31 cellular contexts compared by ENCODE assay signal in genomic region chr15:85956515-85957275, GRCh38.
DNase-seq lines count a peak whose midpoint lies in the region; ATAC-seq and TF ChIP-seq lines count a peak whose summit lies in the region.
"Had no signal": no experiment of that assay in that cellular context is flagged by ENCODE, and none has a peak within 500 bp of the region (broad histone marks: within the 10 kb centered on the region; RNA-seq: fewer than 3 reads in every experiment).

No MANE protein-coding gene starts in this region.

- no peak overlapping the region for H3K9ac ChIP-seq in SK-N-SH

- H3K27ac ChIP-seq in A673 (ENCODE audit: low read depth, low read length, poor library complexity, severe bottlenecking) (no peak overlapping the region), SK-N-SH (ENCODE audit: low read depth in 2 of 2, low read length in 1 of 2) (peak overlapping the region in 1 of 2 experiments; percentile 37; a peak in 2 of 4 replicates), hepatocyte (peak overlapping the region; percentile 78)
- H3K27ac ChIP-seq: body of pancreas, HL-60, neutrophil, spleen, thoracic aorta had no signal

- H3K9me3 ChIP-seq in A673 (ENCODE audit: low read depth, low read length, poor library complexity, severe bottlenecking) (no peaks in the 10 kb centered on the region), SK-N-SH (no peaks in the 10 kb centered on the region), hepatocyte (ENCODE audit: low read depth) (no peaks in the 10 kb centered on the region)
- H3K9me3 ChIP-seq: body of pancreas, neutrophil, spleen, thoracic aorta had no signal

- no peaks in the 10 kb centered on the region for H3K79me2 ChIP-seq in SK-N-SH (ENCODE audit: insufficient read depth)
- H3K79me2 ChIP-seq in hepatocyte: no peaks in the 10 kb centered on the region

- H3K36me3 ChIP-seq in A673 (ENCODE audit: insufficient read depth, low read length, poor library complexity, severe bottlenecking) (no peaks in the 10 kb centered on the region), SK-N-SH (replicated peaks in 1 of 2; ENCODE audit: control insufficient read depth in 1 of 2, insufficient read depth in 2 of 2, low read length in 1 of 2) (no peaks in the 10 kb centered on the region), hepatocyte (replicated peaks; ENCODE audit: insufficient read depth, low read depth) (no peaks in the 10 kb centered on the region)
- H3K36me3 ChIP-seq: neutrophil, spleen, thoracic aorta had no signal

- DNase-seq in A673 (ENCODE audit: low spot score): peak; percentile 66
- DNase-seq in LoVo (ENCODE audit: low spot score): peak; percentile 50
- DNase-seq in SK-N-SH: no peak
- peak; percentile 40 for DNase-seq in hepatocyte (ENCODE audit: low spot score)
- DNase-seq in DMS114 treated with DMSO at 0.1 percent for 48 hours (lab: John Stamatoyannopoulos, UW; ENCODE audit: unreplicated experiment): no peak
- no peak for DNase-seq in COR-L47 (lab: John Stamatoyannopoulos, UW)
- DNase-seq in activated CD4-positive, CD25-positive, alpha-beta regulatory T cell (lab: John Stamatoyannopoulos, UW): no peak
- DNase-seq: activated CD4-positive, alpha-beta T cell treated with anti-CD3 and anti-CD28 coated beads, Interleukin-2, amount 50 U/mL, for 4 hours; activated naive CD4-positive, alpha-beta T cell; activated naive CD8-positive, alpha-beta T cell treated with anti-CD3 and anti-CD28 coated beads, Interleukin-2, amount 50 U/mL, for 24 hours; activated T-cell treated with anti-CD3 and anti-CD28 coated beads, Interleukin-2, amount 50 U/mL, for 48 hours; body of pancreas; CD8-positive, alpha-beta T cell; dermis blood vessel endothelial cell; endodermal cell; foreskin fibroblast; H9; islet precursor cell; naive B cell; NCI-H1092; NCI-H1694 treated with DMSO at 0.1 percent for 48 hours; NCI-H446 treated with DMSO at 0.1 percent for 48 hours; right cardiac atrium; SHP77; spleen; stimulated activated CD4-positive, alpha-beta T cell treated with anti-CD3 and anti-CD28 coated beads, Interleukin-2, amount 100 ng/mL, for 24 hours; stimulated activated naive CD8-positive, alpha-beta T cell treated with anti-CD3 and anti-CD28 coated beads, Interleukin-15, Interleukin-2, amounts not matched to agents 100 U/mL and 50 U/mL, for 24 hours had no signal

- H3K4me2 ChIP-seq in SK-N-SH (no peak overlapping the region), hepatocyte (no peak overlapping the region)

- H3K27me3 ChIP-seq in A673 (replicated peaks; ENCODE audit: insufficient read depth, low read depth, low read length, poor library complexity) (peaks cover 15% of the 10 kb centered on the region), SK-N-SH (ENCODE audit: insufficient read depth) (no peaks in the 10 kb centered on the region), hepatocyte (no peaks in the 10 kb centered on the region)
- H3K27me3 ChIP-seq: body of pancreas had no signal

- CTCF ChIA-PET in A673 (lab: Charles Lee): no interaction called here
- CTCF ChIA-PET in SK-N-SH (lab: Yijun Ruan, JAX): no interaction called here

- WGBS in SK-N-SH (ENCODE audit: low lambda C conversion rate): 51% methylated on average over 2 of the region's 2 CpGs
- 73% methylated on average over 2 of the region's 2 CpGs for WGBS in hepatocyte (ENCODE audit: low lambda C conversion rate, missing lambda C conversion rate)

- no peak for TF ChIP-seq EP300 in SK-N-SH (IDR thresholded peaks at IDR 0.05; ENCODE audit: borderline replicate concordance in 1 of 2, low read depth in 1 of 2, low read length in 1 of 2)

- POLR2A ChIA-PET in A673 (lab: Charles Lee; ENCODE audit: low non-redundant PET): no interaction called here
- POLR2A ChIA-PET in SK-N-SH (lab: Yijun Ruan, JAX): no interaction called here

- no peaks in the 10 kb centered on the region for H3K9me2 ChIP-seq in SK-N-SH
- no peaks in the 10 kb centered on the region for H3K9me2 ChIP-seq in hepatocyte (replicated peaks; ENCODE audit: insufficient read depth)

- intact Hi-C loops in A673 (cut with micrococcal nuclease; ENCODE audit: unreplicated experiment): no loop called here

- no peak for ATAC-seq in GM21526 (IDR thresholded peaks at IDR 0.05; ENCODE audit: low FRiP score, unreplicated experiment)
- ATAC-seq: activated naive CD8-positive, alpha-beta T cell treated with anti-CD3 and anti-CD28 coated beads, Interleukin-2, amount 50 U/mL, for 24 hours; body of pancreas; CD8-positive, alpha-beta T cell; right cardiac atrium; stimulated activated naive CD8-positive, alpha-beta T cell treated with anti-CD3 and anti-CD28 coated beads, Interleukin-15, Interleukin-2, amounts not matched to agents 100 U/mL and 50 U/mL, for 24 hours had no signal

- no peak for TF ChIP-seq RAD21 in SK-N-SH (IDR thresholded peaks at IDR 0.05; ENCODE audit: low read length)

- H3K4me1 ChIP-seq in A673 (ENCODE audit: insufficient read depth, low read length, poor library complexity, severe bottlenecking): no peaks in the 10 kb centered on the region
- H3K4me1 ChIP-seq in SK-N-SH (ENCODE audit: control insufficient read depth in 1 of 2, insufficient read depth in 2 of 2, low read depth in 1 of 2, low read length in 1 of 2): no peaks in the 10 kb centered on the region
- H3K4me1 ChIP-seq in hepatocyte (ENCODE audit: insufficient read depth): peaks cover 9% of the 10 kb centered on the region
- H3K4me1 ChIP-seq: body of pancreas, spleen had no signal

- H2AFZ ChIP-seq in SK-N-SH (ENCODE audit: low read depth) (peak overlapping the region; percentile 6; the same call in 1 of the 2 replicates), hepatocyte (no peak overlapping the region)

- no TSS peak for BruUV-seq in A673 (replicated peaks; lab: Mats Ljungman, UMichigan)

- H3K4me3 ChIP-seq in A673 (ENCODE audit: low read depth, low read length, poor library complexity, severe bottlenecking) (no peak overlapping the region), SK-N-SH (ENCODE audit: low read depth in 2 of 2, low read length in 1 of 2) (no peak overlapping the region), hepatocyte (no peak overlapping the region)
- H3K4me3 ChIP-seq: body of pancreas, spleen, thoracic aorta had no signal

- no peak for TF ChIP-seq CTCF in A673 (conservative IDR thresholded peaks at IDR 0.05; ENCODE audit: low read depth, low read length)
- no peak for TF ChIP-seq CTCF in SK-N-SH (IDR thresholded peaks at IDR 0.05)
- TF ChIP-seq CTCF in hepatocyte (IDR thresholded peaks at IDR 0.05; ENCODE audit: poor library complexity): no peak

- no peaks in the 10 kb centered on the region for H3F3A ChIP-seq in SK-N-SH (replicated peaks; ENCODE audit: insufficient read depth)

- H4K20me1 ChIP-seq in SK-N-SH (ENCODE audit: insufficient read depth) (no peaks in the 10 kb centered on the region), hepatocyte (ENCODE audit: insufficient read depth, poor library complexity, severe bottlenecking) (no peaks in the 10 kb centered on the region)

TF ChIP-seq in SK-N-SH, 30 proteins besides CTCF, POLR2A, EP300 and RAD21:
- no peak for TF ChIP-seq TAF1 (IDR thresholded peaks at IDR 0.05; ENCODE audit: borderline replicate concordance, low read depth, low read length)
- no peak for TF ChIP-seq USF1 (IDR thresholded peaks at IDR 0.05; ENCODE audit: borderline replicate concordance, low read depth)
- peak; percentile 31; the same call in 1 of the 2 replicates for TF ChIP-seq JUND (IDR thresholded peaks at IDR 0.05)
- peak; percentile 22; the same call in 1 of the 2 replicates for TF ChIP-seq FOSL2 (IDR thresholded peaks at IDR 0.05; ENCODE audit: borderline replicate concordance, low read depth)

Comparison
In these comparisons a context has a peak if more than half of its experiments do, and no peak if none do; other contexts are left out.
1. DNase-seq: peak in A673 (single experiment), LoVo (single experiment) and hepatocyte (single experiment); none in SK-N-SH (single experiment), DMS114 treated with DMSO at 0.1 percent for 48 hours (single experiment), COR-L47 (single experiment) and activated CD4-positive, CD25-positive, alpha-beta regulatory T cell (0 of 4).